In the genomic region with DNA sequence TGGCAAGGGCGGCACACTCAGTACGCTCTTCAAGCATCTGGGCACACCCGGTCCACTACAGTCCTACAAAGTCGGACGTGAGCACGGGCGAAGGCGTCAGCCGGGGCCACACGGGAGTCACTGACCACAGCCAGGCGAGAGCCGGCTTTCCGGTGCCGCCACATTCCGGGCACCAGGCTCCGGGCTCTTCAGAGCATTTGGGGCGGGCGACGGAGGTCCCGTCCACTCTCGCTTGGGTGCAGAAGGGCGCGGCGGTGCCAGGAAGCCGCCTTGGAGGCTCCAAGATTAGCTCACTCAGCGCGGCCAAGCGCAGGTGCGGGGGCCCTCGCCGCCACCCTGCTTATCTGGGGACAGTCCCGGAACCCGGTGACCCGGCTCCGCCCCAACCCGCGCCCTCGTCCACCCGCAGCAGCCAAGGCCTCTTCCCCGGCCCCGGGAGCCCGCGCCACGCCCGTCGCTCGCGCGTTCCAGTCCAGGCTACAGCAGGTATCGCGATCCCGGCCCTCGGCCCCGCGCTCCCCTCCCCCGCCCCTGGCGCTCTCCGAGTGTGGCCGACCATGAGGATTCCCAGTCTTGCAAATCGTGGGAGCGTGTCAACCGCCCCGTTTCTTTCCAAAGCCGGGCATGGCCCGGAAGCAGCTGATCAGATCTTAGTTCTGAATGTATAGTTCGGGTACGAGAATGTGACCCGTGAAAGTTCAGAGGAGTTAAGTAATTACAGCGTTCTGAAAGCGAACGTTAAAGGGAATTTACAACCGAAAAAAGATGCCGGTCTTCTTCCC, we compare ENCODE assay signal across 8 cellular contexts. TPM values are rescaled to one million over a fixed set of nuclear protein-coding genes. Genes with fewer than 3 reads are reported as not detected.
DNase-seq lines count a peak whose midpoint lies in the region; ATAC-seq and TF ChIP-seq lines count a peak whose summit lies in the region.

A gene (plus strand): TSS at position 127 of the 782 bp plus-strand sequence. CDS start 2,678 bp downstream, outside the sequence.

- H3K4me3 ChIP-seq in iPS-18c (ENCODE audit: insufficient read depth, low read depth, low read length) (peak within 1 kb of the TSS; percentile 80), skeletal muscle tissue (ENCODE audit: low read length in 3 of 3) (peak within 1 kb of the TSS; percentile 72 to 89 (median 81))

- H3K27me3 Mint-ChIP-seq in brain = peaks cover 7% of the 10 kb centered on the region

- peaks cover 18% of the 10 kb centered on the region for H3K4me1 Mint-ChIP-seq in brain

- ATAC-seq in GM19463 (IDR thresholded peaks at IDR 0.05; ENCODE audit: unreplicated experiment) = peak; percentile 63
- ATAC-seq in HG03558 (IDR thresholded peaks at IDR 0.05; ENCODE audit: extremely low read depth, unreplicated experiment) = peak; percentile 41

- H3K27ac Mint-ChIP-seq in brain = peak within 1 kb of the TSS; percentile 28 to 95 (median 74)

- H3K36me3 Mint-ChIP-seq in brain = no peaks in the 10 kb centered on the region

- no peak for TF ChIP-seq CTCF in brain (conservative IDR thresholded peaks at IDR 0.05)

- H3K4me1 ChIP-seq in skeletal muscle tissue (ENCODE audit: control insufficient read depth in 3 of 3, insufficient read depth in 3 of 3, low read length in 3 of 3) = peaks cover 7 to 12% (median 9%) of the 10 kb centered on the region in 3 donors

- peak within 1 kb of the TSS; percentile 93 for H3K27ac ChIP-seq in skeletal muscle tissue (ENCODE audit: low read depth, low read length)

- DNase-seq in DMS153 (lab: John Stamatoyannopoulos, UW) = peak; percentile 62
- DNase-seq in T follicular helper cell (ENCODE audit: low read depth) = peak; percentile 3
- DNase-seq in SHP77 (lab: John Stamatoyannopoulos, UW) = no peak

- H3K36me3 ChIP-seq in skeletal muscle tissue (ENCODE audit: control insufficient read depth in 3 of 3, insufficient read depth in 3 of 3, low read length in 3 of 3) = peaks cover 0 to 3% (median 3%) of the 10 kb centered on the region in 3 donors

- peak within 1 kb of the TSS; percentile 82 to 91 (median 89) for H3K4me3 Mint-ChIP-seq in brain

- no peaks in the 10 kb centered on the region for H3K27me3 ChIP-seq in skeletal muscle tissue (ENCODE audit: control insufficient read depth in 3 of 3, insufficient read depth in 3 of 3, low read length in 3 of 3)

- no peaks in the 10 kb centered on the region for H3K9me3 Mint-ChIP-seq in brain

- peak within 1 kb of the TSS; percentile 89 to 94 (median 93) for H3K9ac ChIP-seq in skeletal muscle tissue (ENCODE audit: low read depth in 1 of 3, low read length in 3 of 3)

- H3K9me3 ChIP-seq in iPS-18c (ENCODE audit: control insufficient read depth, insufficient read depth, low read length) (no peaks in the 10 kb centered on the region), skeletal muscle tissue (ENCODE audit: control insufficient read depth in 3 of 3, low read length in 3 of 3) (no peaks in the 10 kb centered on the region)

RNA-seq across cellular contexts. Expression of the gene that starts here (rescaled TPM):
- polyA plus RNA-seq in brain (ENCODE audit: insufficient read depth, low read depth, low replicate concordance) = 1.2 TPM
- 5.2 TPM for total RNA-seq in skeletal muscle tissue

Comparison
In these comparisons a context has a peak if more than half of its experiments do, and no peak if none do; other contexts are left out.
1. DNase-seq: peak in DMS153 (single experiment) and T follicular helper cell (single experiment); none in SHP77 (0 of 2).